In the genomic region with DNA sequence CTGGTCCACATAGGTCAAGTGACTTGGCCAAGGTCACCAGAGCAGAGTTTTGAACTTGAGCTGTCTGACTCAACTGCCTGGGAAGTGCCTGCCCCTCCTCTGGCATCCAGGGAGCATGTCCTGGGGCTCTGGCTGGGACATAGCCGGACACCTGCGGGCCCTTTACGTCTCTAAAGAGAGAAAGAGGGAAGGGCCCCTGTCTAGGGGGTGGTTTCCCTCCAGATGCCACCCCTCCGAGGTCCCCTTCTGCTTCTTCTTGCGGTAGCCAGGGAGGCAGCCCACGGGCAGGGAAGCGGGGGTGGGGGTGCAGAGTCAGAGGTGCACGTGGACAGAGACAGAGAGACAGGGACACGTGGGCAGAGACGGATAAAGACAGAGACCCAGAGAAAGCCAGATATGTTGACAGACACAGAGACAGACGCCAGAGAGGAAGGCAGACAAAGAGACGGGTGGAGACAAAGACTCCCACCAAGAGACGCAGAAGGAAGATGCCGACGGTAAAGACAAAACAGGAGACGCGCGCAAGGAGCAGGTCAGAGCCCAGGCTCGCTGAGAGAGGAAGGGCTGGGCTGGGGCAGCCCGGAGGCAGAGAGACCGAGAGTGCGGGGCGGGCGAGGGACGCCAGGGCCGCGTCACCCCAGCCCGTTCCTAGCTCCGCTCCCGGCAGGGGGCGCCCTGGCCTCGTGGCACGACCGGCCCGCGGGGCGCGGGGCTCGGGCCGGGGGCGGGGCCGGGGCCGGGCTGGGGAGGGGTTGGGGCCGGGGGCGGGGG, we compare ENCODE assay signal across 8 cellular contexts. TPM values are rescaled to one million over a fixed set of nuclear protein-coding genes. Genes with fewer than 3 reads are reported as not detected.
DNase-seq lines count a peak whose midpoint lies in the region; ATAC-seq and TF ChIP-seq lines count a peak whose summit lies in the region.

No MANE protein-coding gene starts in this region.

- H3K9ac ChIP-seq in neural progenitor cell (no peak overlapping the region), subcutaneous abdominal adipose tissue (ENCODE audit: low read length in 5 of 5) (peak overlapping the region in 2 of 5 donors; percentile 14 to 60)

- H2AFZ ChIP-seq in neural progenitor cell (replicated peaks) = peak overlapping the region; percentile 86

- H3K36me3 Mint-ChIP-seq in activated T-cell treated with anti-CD3 and anti-CD28 coated beads, Interleukin-2, amount 50 U/mL, for 24 hours (ENCODE audit: low read depth) = no peaks in the 10 kb centered on the region
- H3K36me3 Mint-ChIP-seq in neural progenitor cell = no peaks in the 10 kb centered on the region

- H3K9me3 ChIP-seq in neural progenitor cell (ENCODE audit: low read depth) (no peaks in the 10 kb centered on the region), subcutaneous abdominal adipose tissue (ENCODE audit: control insufficient read depth in 5 of 5, low read length in 5 of 5) (no peaks in the 10 kb centered on the region)

- H3K9me3 Mint-ChIP-seq in activated T-cell treated with anti-CD3 and anti-CD28 coated beads, Interleukin-2, amount 50 U/mL, for 24 hours = no peaks in the 10 kb centered on the region
- no peaks in the 10 kb centered on the region for H3K9me3 Mint-ChIP-seq in neural progenitor cell

- peaks cover 29% of the 10 kb centered on the region for H3K4me1 ChIP-seq in neural progenitor cell
- H3K4me1 ChIP-seq in subcutaneous abdominal adipose tissue (ENCODE audit: control insufficient read depth in 5 of 5, insufficient read depth in 5 of 5, low read length in 5 of 5) = peaks cover 6 to 40% (median 31%) of the 10 kb centered on the region in 5 donors

- peaks cover 21% of the 10 kb centered on the region for H3F3A ChIP-seq in neural progenitor cell (ENCODE audit: low read depth)

- H3K27me3 Mint-ChIP-seq in activated T-cell treated with anti-CD3 and anti-CD28 coated beads, Interleukin-2, amount 50 U/mL, for 24 hours = peaks cover 69% of the 10 kb centered on the region
- peaks cover 23% of the 10 kb centered on the region for H3K27me3 Mint-ChIP-seq in neural progenitor cell (ENCODE audit: insufficient read depth, low read depth)

- H3K4me1 Mint-ChIP-seq in activated T-cell treated with anti-CD3 and anti-CD28 coated beads, Interleukin-2, amount 50 U/mL, for 24 hours (ENCODE audit: low read depth) = peaks cover 5% of the 10 kb centered on the region
- H3K4me1 Mint-ChIP-seq in neural progenitor cell = peaks cover 41% of the 10 kb centered on the region

- peak; percentile 24 to 50 (median 43) for DNase-seq in NCI-H1417 (lab: John Stamatoyannopoulos, UW)
- DNase-seq in NCI-H1417 treated with DMSO at 0.1 percent for 48 hours (lab: John Stamatoyannopoulos, UW) = no peak
- DNase-seq in NCI-H526 treated with DMSO at 0.1 percent for 48 hours (lab: John Stamatoyannopoulos, UW) = peak; percentile 22
- peak; percentile 80 for DNase-seq in activated T-cell treated with anti-CD3 and anti-CD28 coated beads, Interleukin-2, amount 50 U/mL, for 24 hours
- peak; percentile 39 for DNase-seq in fibroblast of pulmonary artery (ENCODE audit: low read depth)
- DNase-seq in neural progenitor cell (ENCODE audit: low spot score) = peak; percentile 97

- H3K27me3 ChIP-seq in neural progenitor cell (peaks cover 13% of the 10 kb centered on the region), subcutaneous abdominal adipose tissue (ENCODE audit: control insufficient read depth in 5 of 5, insufficient read depth in 4 of 5, low read length in 5 of 5) (peaks cover 3 to 37% (median 16%) of the 10 kb centered on the region in 5 donors)

- H4K20me1 ChIP-seq in neural progenitor cell (ENCODE audit: low read depth) = peaks cover 33% of the 10 kb centered on the region

- no peaks in the 10 kb centered on the region for H3K36me3 ChIP-seq in neural progenitor cell
- H3K36me3 ChIP-seq in subcutaneous abdominal adipose tissue (ENCODE audit: control insufficient read depth in 5 of 5, insufficient read depth in 5 of 5, low read length in 5 of 5) = no peaks in the 10 kb centered on the region

- peak overlapping the region; percentile 78 for H3K4me2 ChIP-seq in neural progenitor cell

- H3K79me2 ChIP-seq in neural progenitor cell (ENCODE audit: low read depth) = peaks cover 42% of the 10 kb centered on the region

- no peak overlapping the region for H3K27ac Mint-ChIP-seq in activated T-cell treated with anti-CD3 and anti-CD28 coated beads, Interleukin-2, amount 50 U/mL, for 24 hours
- H3K27ac Mint-ChIP-seq in neural progenitor cell = peak overlapping the region; percentile 2

- H3K4me3 Mint-ChIP-seq in activated T-cell treated with anti-CD3 and anti-CD28 coated beads, Interleukin-2, amount 50 U/mL, for 24 hours = peak overlapping the region; percentile 59
- H3K4me3 Mint-ChIP-seq in neural progenitor cell = peak overlapping the region; percentile 85

- peak; percentile 33 for TF ChIP-seq CTCF in fibroblast of pulmonary artery (IDR thresholded peaks at IDR 0.05; ENCODE audit: low read length, missing control alignments)
- peak; percentile 57 for TF ChIP-seq CTCF in neural progenitor cell (IDR thresholded peaks at IDR 0.05)

- no peak overlapping the region for H3K27ac ChIP-seq in neural progenitor cell
- H3K27ac ChIP-seq in subcutaneous abdominal adipose tissue (ENCODE audit: low read depth, low read length) = no peak overlapping the region

- no peak for ATAC-seq in HG02840 (IDR thresholded peaks at IDR 0.05; ENCODE audit: low FRiP score, unreplicated experiment)

- no peak overlapping the region for H3K4me3 ChIP-seq in fibroblast of pulmonary artery (replicated peaks; ENCODE audit: low read depth, low read length)
- H3K4me3 ChIP-seq in neural progenitor cell = peak overlapping the region; percentile 73
- H3K4me3 ChIP-seq in subcutaneous abdominal adipose tissue (ENCODE audit: low read depth in 1 of 5, low read length in 5 of 5) = peak overlapping the region in 4 of 5 donors; percentile 25 to 45 (median 36)

RNA-seq across cellular contexts. Expression of gene ALPL, which starts 0.5 kb away (rescaled TPM):
- 51.3 and 114 TPM in 2 replicates for total RNA-seq in neural progenitor cell (ENCODE audit: low replicate concordance)
